In the genomic region with DNA sequence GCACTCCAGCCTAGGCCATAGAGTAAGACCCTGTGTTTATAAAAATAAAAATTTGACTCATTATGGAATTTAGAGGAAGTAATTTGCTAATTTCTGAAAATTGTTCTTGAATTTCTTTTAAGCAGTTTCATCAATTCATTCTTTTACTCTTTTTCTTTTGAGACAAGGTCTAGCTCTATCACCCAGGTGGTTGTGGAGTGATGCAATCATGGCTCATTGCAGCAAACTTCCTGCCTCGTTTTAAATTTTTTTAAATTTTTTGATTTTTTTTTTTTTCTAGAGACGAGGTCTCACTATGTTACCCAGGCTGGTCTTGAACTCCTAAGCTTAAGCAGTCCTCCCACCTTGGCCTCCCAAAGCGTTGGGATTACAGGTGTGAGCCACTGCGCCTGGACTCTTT, we compare ENCODE assay signal across 17 cellular contexts. TPM values are rescaled to one million over a fixed set of nuclear protein-coding genes. Genes with fewer than 3 reads are reported as not detected.
A peak's percentile ranks its signal among the peaks of the same experiment; 100 is the strongest.
DNase-seq lines count a peak whose midpoint lies in the region; ATAC-seq and TF ChIP-seq lines count a peak whose summit lies in the region.
"Had no signal": no experiment of that assay in that cellular context is flagged by ENCODE, and none has a peak within 500 bp of the region (broad histone marks: within the 10 kb centered on the region; RNA-seq: fewer than 3 reads in every experiment).

No MANE protein-coding gene starts in this region.

- H3K4me2 ChIP-seq in H9 (ENCODE audit: insufficient read depth, insufficient read length, low read length) = no peak overlapping the region
- H3K4me2 ChIP-seq: PC-9 had no signal

- peak; percentile 50 for DNase-seq in activated naive CD4-positive, alpha-beta T cell treated with anti-CD3 and anti-CD28 coated beads for 36 hours
- no peak for DNase-seq in activated naive CD4-positive, alpha-beta T cell treated with anti-CD3 and anti-CD28 coated beads, Interleukin-2, amount 10 ng/mL, durations not matched to agents 7 days and 5 days
- DNase-seq in RKO (ENCODE audit: low spot score) (peak; percentile 35), H9 (no peak), SHP77 (lab: John Stamatoyannopoulos, UW) (no peak)
- DNase-seq: NCI-H1105 treated with DMSO at 0.1 percent for 48 hours, NCI-H1694, NCI-H510A, NCI-H748 treated with DMSO at 0.1 percent for 48 hours, PC-9, SJCRH30 had no signal

- no peaks in the 10 kb centered on the region for H4K20me1 ChIP-seq in H9 (ENCODE audit: control insufficient read depth, insufficient read depth, insufficient read length)

- no peak overlapping the region for H3K56ac ChIP-seq in H9 (ENCODE audit: insufficient read length, low read depth, low read length)

- no peak overlapping the region for H2BK15ac ChIP-seq in H9 (ENCODE audit: low read depth, low read length)

- H4K8ac ChIP-seq in H9 (replicated peaks; ENCODE audit: insufficient read length, low read depth, low read length) = no peak overlapping the region

- TF ChIP-seq EP300 in Ishikawa (IDR thresholded peaks at IDR 0.05; ENCODE audit: borderline replicate concordance) = no peak

- no CpG with 5 or more reads among the region's 4 CpGs for WGBS in H9 (ENCODE audit: extremely low coverage, insufficient read length, low lambda C conversion rate)

- H3K79me1 ChIP-seq in H9 (ENCODE audit: insufficient read depth, low read depth, low read length, poor library complexity, severe bottlenecking) = no peaks in the 10 kb centered on the region

- no peak overlapping the region for H3K14ac ChIP-seq in H9 (ENCODE audit: insufficient read depth, low read length)

- H4K5ac ChIP-seq in H9 (ENCODE audit: insufficient read length, low read depth, low read length) = no peak overlapping the region

- H2BK20ac ChIP-seq in H9 (ENCODE audit: low read depth, low read length, poor library complexity, severe bottlenecking) = no peak overlapping the region

- no peak for TF ChIP-seq RAD21 in Ishikawa (IDR thresholded peaks at IDR 0.05; ENCODE audit: low read depth)

- H3K27me3 ChIP-seq in H9 (ENCODE audit: insufficient read depth, low read length) = no peaks in the 10 kb centered on the region
- H3K27me3 ChIP-seq: SJCRH30 had no signal

- H3K9ac ChIP-seq in H9 (ENCODE audit: extremely low read depth, insufficient read length, low read length) = no peak overlapping the region

- no peaks in the 10 kb centered on the region for H3K4me1 ChIP-seq in H9 (ENCODE audit: insufficient read depth, low read length)
- H3K4me1 ChIP-seq: SJCRH30 had no signal

- H2BK120ac ChIP-seq in H9 (ENCODE audit: low read depth, low read length, poor library complexity, severe bottlenecking) = no peak overlapping the region

- H2BK12ac ChIP-seq in H9 (ENCODE audit: insufficient read length, low read depth, low read length) = no peak overlapping the region

- no peaks in the 10 kb centered on the region for H3K36me3 Mint-ChIP-seq in activated naive CD4-positive, alpha-beta T cell treated with anti-CD3 and anti-CD28 coated beads for 36 hours (ENCODE audit: low read depth)
- H3K36me3 Mint-ChIP-seq in activated naive CD4-positive, alpha-beta T cell treated with anti-CD3 and anti-CD28 coated beads, Interleukin-2, amount 10 ng/mL, durations not matched to agents 7 days and 5 days = no peaks in the 10 kb centered on the region
- H3K36me3 Mint-ChIP-seq in H9 (ENCODE audit: insufficient read depth in 1 of 3, low read depth in 3 of 3) = no peaks in the 10 kb centered on the region
- H3K36me3 Mint-ChIP-seq: IgD-negative memory B cell had no signal

- no peak for ATAC-seq in HG02970 (IDR thresholded peaks at IDR 0.05; ENCODE audit: low FRiP score, unreplicated experiment)

- peaks cover 7% of the 10 kb centered on the region for H3K23me2 ChIP-seq in H9 (ENCODE audit: insufficient read length, low read depth, low read length, poor library complexity, severe bottlenecking)

- no peak overlapping the region for H3K4ac ChIP-seq in H9 (ENCODE audit: low read depth, low read length)

- intact Hi-C loops in activated naive CD4-positive, alpha-beta T cell treated with anti-CD3 and anti-CD28 coated beads for 36 hours (cut with micrococcal nuclease) = loop anchor here (5.0 to 10.0 kb wide), 2 partner anchors 128 to 730 kb away; a partner anchor contains a TSS

- no peak overlapping the region for H3K18ac ChIP-seq in H9 (ENCODE audit: insufficient read length, low read depth, low read length)

- H3K27ac Mint-ChIP-seq in activated naive CD4-positive, alpha-beta T cell treated with anti-CD3 and anti-CD28 coated beads for 36 hours = no peak overlapping the region
- H3K27ac Mint-ChIP-seq in activated naive CD4-positive, alpha-beta T cell treated with anti-CD3 and anti-CD28 coated beads, Interleukin-2, amount 10 ng/mL, durations not matched to agents 7 days and 5 days = no peak overlapping the region
- H3K27ac Mint-ChIP-seq in H9 = no peak overlapping the region
- H3K27ac Mint-ChIP-seq: T-helper 1 cell treated with Interleukin-12 subunit alpha and Interleukin-12 subunit beta and Interleukin-4 antibody, amounts not matched to agents 30 μg/mL and 1 μg/mL, for 36 hours had no signal

- no peaks in the 10 kb centered on the region for H3K9me3 Mint-ChIP-seq in activated naive CD4-positive, alpha-beta T cell treated with anti-CD3 and anti-CD28 coated beads for 36 hours
- H3K9me3 Mint-ChIP-seq in activated naive CD4-positive, alpha-beta T cell treated with anti-CD3 and anti-CD28 coated beads, Interleukin-2, amount 10 ng/mL, durations not matched to agents 7 days and 5 days = no peaks in the 10 kb centered on the region
- no peaks in the 10 kb centered on the region for H3K9me3 Mint-ChIP-seq in H9
- H3K9me3 Mint-ChIP-seq: IgD-negative memory B cell; T-helper 1 cell treated with Interleukin-12 subunit alpha and Interleukin-12 subunit beta and Interleukin-4 antibody, amounts not matched to agents 30 μg/mL and 1 μg/mL, for 36 hours had no signal

- no peaks in the 10 kb centered on the region for H3K27me3 Mint-ChIP-seq in activated naive CD4-positive, alpha-beta T cell treated with anti-CD3 and anti-CD28 coated beads for 36 hours (ENCODE audit: low read depth)
- no peaks in the 10 kb centered on the region for H3K27me3 Mint-ChIP-seq in activated naive CD4-positive, alpha-beta T cell treated with anti-CD3 and anti-CD28 coated beads, Interleukin-2, amount 10 ng/mL, durations not matched to agents 7 days and 5 days
- no peaks in the 10 kb centered on the region; the same call in 1 of the 2 replicates for H3K27me3 Mint-ChIP-seq in H9 (ENCODE audit: low read depth)
- H3K27me3 Mint-ChIP-seq: IgD-negative memory B cell had no signal

- no peak overlapping the region for H2BK5ac ChIP-seq in H9 (ENCODE audit: insufficient read length, low read length)

- H3K23ac ChIP-seq in H9 (ENCODE audit: insufficient read length, low read depth, low read length) = no peak overlapping the region

- H3K9me3 ChIP-seq in H9 (ENCODE audit: control insufficient read depth, low read depth, low read length) = no peaks in the 10 kb centered on the region
- H3K9me3 ChIP-seq: HAP-1, SJCRH30 had no signal

- H3T11ph ChIP-seq in H9 (ENCODE audit: low read length) = no peak overlapping the region

- H4K91ac ChIP-seq in H9 (ENCODE audit: insufficient read length, low read depth, low read length) = no peak overlapping the region

- no peak overlapping the region for H2AFZ ChIP-seq in H9 (ENCODE audit: low read length)
- H2AFZ ChIP-seq: PC-9 had no signal

- CTCF ChIA-PET in activated naive CD4-positive, alpha-beta T cell treated with anti-CD3 and anti-CD28 coated beads for 36 hours (lab: Charles Lee) = interaction anchor here (0.6 to 2.7 kb wide), 7 partner anchors 23 to 366 kb away, joined by 3 to 17 read pairs (median 5); a partner anchor contains a TSS
- CTCF ChIA-PET in activated naive CD4-positive, alpha-beta T cell treated with anti-CD3 and anti-CD28 coated beads, Interleukin-2, amount 10 ng/mL, durations not matched to agents 7 days and 5 days (lab: Charles Lee) = interaction anchor here (0.6 to 1.9 kb wide), 3 partner anchors 23 to 148 kb away, joined by 4 to 7 read pairs (median 5); a partner anchor contains a TSS

- H3K27ac ChIP-seq in H9 (ENCODE audit: insufficient read length, low read depth, low read length) = no peak overlapping the region
- H3K27ac ChIP-seq: C4-2B, PC-9, SJCRH30 had no signal

- H3K4me1 Mint-ChIP-seq in activated naive CD4-positive, alpha-beta T cell treated with anti-CD3 and anti-CD28 coated beads for 36 hours (ENCODE audit: low read depth) = peaks cover 12% of the 10 kb centered on the region
- peaks cover 26% of the 10 kb centered on the region for H3K4me1 Mint-ChIP-seq in activated naive CD4-positive, alpha-beta T cell treated with anti-CD3 and anti-CD28 coated beads, Interleukin-2, amount 10 ng/mL, durations not matched to agents 7 days and 5 days
- peaks cover 10 to 14% of the 10 kb centered on the region in 2 experiments for H3K4me1 Mint-ChIP-seq in H9

- no peak for TF ChIP-seq CTCF in H9 (conservative IDR thresholded peaks at IDR 0.05)

- peaks cover 2% of the 10 kb centered on the region; the same call in 1 of the 2 replicates for H3K79me2 ChIP-seq in H9 (ENCODE audit: insufficient read depth, low read length)

- no peak overlapping the region for H3K4me3 Mint-ChIP-seq in activated naive CD4-positive, alpha-beta T cell treated with anti-CD3 and anti-CD28 coated beads for 36 hours
- H3K4me3 Mint-ChIP-seq in activated naive CD4-positive, alpha-beta T cell treated with anti-CD3 and anti-CD28 coated beads, Interleukin-2, amount 10 ng/mL, durations not matched to agents 7 days and 5 days = no peak overlapping the region
- H3K4me3 Mint-ChIP-seq in H9 = no peak overlapping the region
- H3K4me3 Mint-ChIP-seq: T-helper 1 cell treated with Interleukin-12 subunit alpha and Interleukin-12 subunit beta and Interleukin-4 antibody, amounts not matched to agents 30 μg/mL and 1 μg/mL, for 36 hours had no signal

- H2AK5ac ChIP-seq in H9 (ENCODE audit: insufficient read length, low read length) = no peak overlapping the region

TF ChIP-seq in Ishikawa, 13 proteins besides CTCF, POLR2A, EP300 and RAD21:
- TF ChIP-seq NFIC (IDR thresholded peaks at IDR 0.05) (no peak), CEBPB (IDR thresholded peaks at IDR 0.05) (peak; percentile 31; the same call in 1 of the 2 replicates)

RNA-seq across cellular contexts. Expression of a gene that starts 3.1 kb away (rescaled TPM):
- 10 to 100 TPM; 34.6 to 36.9 TPM for total RNA-seq in activated naive CD4-positive, alpha-beta T cell treated with anti-CD3 and anti-CD28 coated beads for 36 hours
- 33.1 and 34.5 TPM in 2 replicates for total RNA-seq in H9 (2021)

RNA-seq across cellular contexts. Expression of a gene that starts 23.3 kb away (rescaled TPM):
- 10 to 100 TPM; 47.3 to 48.0 TPM for total RNA-seq in activated naive CD4-positive, alpha-beta T cell treated with anti-CD3 and anti-CD28 coated beads for 36 hours
- 90.3 and 93.8 TPM in 2 replicates for total RNA-seq in H9 (2021)

Comparison
In these comparisons a context has a peak if more than half of its experiments do, and no peak if none do; other contexts are left out.
1. DNase-seq: peak in activated naive CD4-positive, alpha-beta T cell treated with anti-CD3 and anti-CD28 coated beads for 36 hours (single experiment) and RKO (single experiment); none in activated naive CD4-positive, alpha-beta T cell treated with anti-CD3 and anti-CD28 coated beads, Interleukin-2, amount 10 ng/mL, durations not matched to agents 7 days and 5 days (single experiment), H9 (single experiment) and SHP77 (0 of 2).